ENCODE assay signal across 27 cellular contexts in the genomic region with DNA sequence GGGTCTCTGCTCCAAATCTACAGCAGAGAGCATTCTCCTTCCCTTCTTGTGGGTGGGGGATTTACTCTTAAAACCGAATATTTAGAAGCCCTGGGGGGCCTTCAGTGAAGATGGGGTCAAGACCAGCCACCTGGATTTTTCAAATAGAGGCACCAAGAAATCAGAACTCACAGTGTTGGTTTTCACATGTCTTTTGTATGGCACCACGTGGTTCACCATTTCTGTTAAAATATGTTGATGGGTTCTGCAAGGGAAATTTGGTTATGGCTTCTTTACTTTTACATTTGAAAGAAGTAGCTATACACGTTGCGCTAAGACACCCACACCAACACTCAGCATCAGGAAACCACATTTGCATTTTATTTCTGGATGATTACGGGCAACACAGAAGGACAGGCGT.
"Had no signal": no experiment of that assay in that cellular context is flagged by ENCODE, and none has a peak within 500 bp of the region (broad histone marks: within the 10 kb centered on the region; RNA-seq: fewer than 3 reads in every experiment).

No MANE protein-coding gene starts in this region.

- FAIRE-seq: urothelium cell line had no signal

- H3K4me3 ChIP-seq: stomach, suprapubic skin, testis, thoracic aorta, thyroid gland, tibial artery, tibial nerve, transverse colon, upper lobe of left lung, upper lobe of right lung, uterus, vagina had no signal

- ATAC-seq: stimulated activated effector memory CD8-positive, alpha-beta T cell treated with anti-CD3 and anti-CD28 coated beads, Interleukin-12 subunit alpha, Interleukin-12 subunit beta, amount 100 ng/mL, for 72 hours; stimulated activated memory B cell treated with anti-CD40 and anti-IgM and Interleukin-4, amounts not matched to agents 10 μg/mL and 1 μg/mL and 100 μg/mL, for 72 hours; stimulated activated naive B cell treated with anti-CD40 and anti-IgM and Interleukin-4, amounts not matched to agents 10 μg/mL and 1 μg/mL and 100 μg/mL, for 72 hours; stimulated activated naive CD8-positive, alpha-beta T cell treated with anti-CD3 and anti-CD28 coated beads, Interleukin-15, amount 100 ng/mL, for 72 hours; stimulated activated naive CD8-positive, alpha-beta T cell treated with anti-CD3 and anti-CD28 coated beads, Interleukin-15, Interleukin-2, amounts not matched to agents 100 U/mL and 50 U/mL, for 24 hours; upper lobe of right lung had no signal

- H3K27me3 ChIP-seq: stomach, suprapubic skin, testis, thyroid gland, tibial nerve, upper lobe of left lung, upper lobe of right lung, uterus, vagina had no signal

- H3K4me1 ChIP-seq: suprapubic skin, testis, tibial artery, transverse colon, upper lobe of right lung, uterus, vagina had no signal

- H3K9me3 ChIP-seq: stomach, suprapubic skin, testis, thoracic aorta, thyroid gland, tibial artery, tibial nerve, transverse colon, upper lobe of left lung, upper lobe of right lung, uterus, vagina had no signal

- DNase-seq: stimulated activated CD4-positive, alpha-beta T cell treated with anti-CD3 and anti-CD28 coated beads, Interleukin-2, amount 100 ng/mL, for 48 hours; stimulated activated CD4-positive, alpha-beta T cell treated with anti-CD3 and anti-CD28 coated beads, Interleukin-4, amount 100 ng/mL, for 1 hour; stimulated activated CD4-positive, alpha-beta T cell treated with anti-CD3 and anti-CD28 coated beads, Interleukin-4, amount 100 ng/mL, for 24 hours; stimulated activated CD4-positive, alpha-beta T cell treated with anti-CD3 and anti-CD28 coated beads, Interleukin-4, amount 100 ng/mL, for 4 hours; stimulated activated CD8-positive, alpha-beta memory T cell treated with anti-CD3 and anti-CD28 coated beads, Interleukin-4, amount 100 ng/mL, for 48 hours; stimulated activated naive B cell treated with anti-CD40 and anti-IgM and Interleukin-4, amounts not matched to agents 10 μg/mL and 1 μg/mL and 100 μg/mL, for 72 hours; stimulated activated naive CD4-positive, alpha-beta T cell; stimulated activated naive CD4-positive, alpha-beta T cell treated with Interleukin-2 at 50 U/mL for 16 hours; stimulated activated naive CD8-positive, alpha-beta T cell treated with anti-CD3 and anti-CD28 coated beads, Interleukin-15, amount 100 ng/mL, for 72 hours; stimulated activated naive CD8-positive, alpha-beta T cell treated with anti-CD3 and anti-CD28 coated beads, Interleukin-15, Interleukin-2, amounts not matched to agents 100 U/mL and 50 U/mL, for 24 hours; stomach; substantia nigra; testis; thyroid gland; tibial artery; transverse colon; trophoblast cell; upper lobe of left lung; upper lobe of right lung; uterus had no signal

- H3K27ac ChIP-seq: stomach, suprapubic skin, testis, thoracic aorta, tibial artery, tibial nerve, transverse colon, upper lobe of left lung, upper lobe of right lung, uterus, vagina had no signal

- H3K36me3 ChIP-seq: stomach, suprapubic skin, thoracic aorta, thyroid gland, tibial artery, tibial nerve, transverse colon, upper lobe of left lung, upper lobe of right lung, uterus, vagina had no signal
